8 cellular contexts compared by ENCODE assay signal in the genomic region with DNA sequence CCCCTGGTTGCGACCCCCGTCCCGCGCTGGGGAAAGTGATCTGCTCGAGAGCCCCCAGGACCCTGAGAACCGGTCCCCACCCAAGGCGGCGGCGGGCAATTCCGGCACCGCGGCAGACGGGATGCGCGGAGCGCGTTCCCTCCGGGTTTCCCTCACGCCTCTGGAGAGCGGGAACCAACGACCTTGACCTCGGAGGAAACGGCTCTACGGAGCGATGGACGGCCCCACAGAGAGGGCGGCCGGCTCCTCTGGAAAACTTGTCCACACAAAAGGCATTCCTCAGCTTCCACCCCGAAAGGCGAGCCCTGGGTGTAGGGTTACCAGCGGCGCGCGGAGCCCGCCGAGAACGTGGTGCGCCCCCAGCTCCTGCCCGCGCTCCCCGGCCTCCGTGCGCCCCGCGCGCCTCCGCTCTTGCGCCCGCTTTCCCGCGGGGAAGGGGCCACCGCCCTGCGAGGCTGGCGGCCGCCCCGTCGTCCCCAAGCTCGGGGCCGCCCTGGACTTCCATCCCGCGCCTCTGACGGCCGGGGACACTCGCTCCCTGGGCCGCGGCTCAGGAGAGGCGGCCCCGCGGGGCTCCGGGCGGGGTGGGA. TPM values are rescaled to one million over a fixed set of nuclear protein-coding genes. Genes with fewer than 3 reads are reported as not detected.
DNase-seq lines count a peak whose midpoint lies in the region; ATAC-seq, FAIRE-seq and TF ChIP-seq lines count a peak whose summit lies in the region.

No MANE protein-coding gene starts in this region.

- TF ChIP-seq CTCF in AG04449 (IDR thresholded peaks at IDR 0.05; ENCODE audit: insufficient read depth, low read length, missing control alignments) = no peak
- no peak for TF ChIP-seq CTCF in bronchial epithelial cell (IDR thresholded peaks at IDR 0.05; ENCODE audit: insufficient read depth, low read length, severe bottlenecking)
- TF ChIP-seq CTCF in kidney epithelial cell (IDR thresholded peaks at IDR 0.05; ENCODE audit: insufficient read depth, low read length, poor library complexity, severe bottlenecking) = no peak
- no peak for TF ChIP-seq CTCF in GM20000 (IDR thresholded peaks at IDR 0.05; ENCODE audit: extremely low read depth, missing control alignments)

- H3K36me3 ChIP-seq in bronchial epithelial cell (ENCODE audit: control insufficient read depth, insufficient read depth, low read length) (no peaks in the 10 kb centered on the region), kidney epithelial cell (ENCODE audit: control insufficient read depth, insufficient read depth, low read length) (no peaks in the 10 kb centered on the region)

- no peaks in the 10 kb centered on the region for H3K4me1 Mint-ChIP-seq in stimulated activated naive CD8-positive, alpha-beta T cell treated with anti-CD3 and anti-CD28 coated beads, Interleukin-15, Interleukin-2, amounts not matched to agents 100 ng/mL and 50 ng/mL, for 24 hours (ENCODE audit: low read depth)

- H3K27me3 Mint-ChIP-seq in stimulated activated naive CD8-positive, alpha-beta T cell treated with anti-CD3 and anti-CD28 coated beads, Interleukin-15, Interleukin-2, amounts not matched to agents 100 ng/mL and 50 ng/mL, for 24 hours = peaks cover 33% of the 10 kb centered on the region

- no peaks in the 10 kb centered on the region for H3K36me3 Mint-ChIP-seq in stimulated activated naive CD8-positive, alpha-beta T cell treated with anti-CD3 and anti-CD28 coated beads, Interleukin-15, Interleukin-2, amounts not matched to agents 100 ng/mL and 50 ng/mL, for 24 hours (ENCODE audit: low read depth)

- H3K4me3 Mint-ChIP-seq in stimulated activated naive CD8-positive, alpha-beta T cell treated with anti-CD3 and anti-CD28 coated beads, Interleukin-15, Interleukin-2, amounts not matched to agents 100 ng/mL and 50 ng/mL, for 24 hours = peak overlapping the region; percentile 43

- FAIRE-seq in bronchial epithelial cell (lab: Jason Lieb, UNC) = no peak

- DNase-seq in AG04449 (ENCODE audit: low read depth, low spot score) = no peak
- DNase-seq in HCEC 1CT = peak; percentile 42
- DNase-seq in bronchial epithelial cell (ENCODE audit: low read depth) = no peak
- no peak for DNase-seq in kidney epithelial cell (ENCODE audit: low read depth)
- DNase-seq in medulla oblongata (ENCODE audit: extremely low spot score) = no peak
- DNase-seq in GM20000 (ENCODE audit: low spot score) = no peak

- no peak overlapping the region for H3K27ac Mint-ChIP-seq in stimulated activated naive CD8-positive, alpha-beta T cell treated with anti-CD3 and anti-CD28 coated beads, Interleukin-15, Interleukin-2, amounts not matched to agents 100 ng/mL and 50 ng/mL, for 24 hours

- POLR2A ChIA-PET in AG04449 (lab: Yijun Ruan, JAX) = interaction anchor here (0.6 to 1.0 kb wide), 3 partner anchors 8 to 1202 kb away, joined by 3 read pairs; no protein-coding TSS in a partner anchor

- H3K4me3 ChIP-seq in AG04449 (ENCODE audit: low read depth, low read length) (peak overlapping the region; percentile 64), bronchial epithelial cell (ENCODE audit: low read depth, low read length) (peak overlapping the region; percentile 42), kidney epithelial cell (ENCODE audit: low read depth, low read length) (peak overlapping the region; percentile 46)

- CTCF ChIA-PET in AG04449 (lab: Yijun Ruan, JAX) = interaction anchor here (1.1 to 4.8 kb wide), 9 partner anchors 11 to 254 kb away, joined by 3 to 22 read pairs (median 4); no protein-coding TSS in a partner anchor

- ATAC-seq in HG03159 (IDR thresholded peaks at IDR 0.05; ENCODE audit: unreplicated experiment) = no peak

- H3K9me3 Mint-ChIP-seq in stimulated activated naive CD8-positive, alpha-beta T cell treated with anti-CD3 and anti-CD28 coated beads, Interleukin-15, Interleukin-2, amounts not matched to agents 100 ng/mL and 50 ng/mL, for 24 hours = no peaks in the 10 kb centered on the region

- no peaks in the 10 kb centered on the region for H3K27me3 ChIP-seq in bronchial epithelial cell (ENCODE audit: control insufficient read depth, insufficient read depth, low read length)
- H3K27me3 ChIP-seq in kidney epithelial cell (ENCODE audit: control insufficient read depth, insufficient read depth, low read length) = peaks cover 2% of the 10 kb centered on the region

RNA-seq across cellular contexts. Expression of a gene that starts 0.4 kb away (rescaled TPM):
- total RNA-seq in bronchial epithelial cell (0.38 and 0.79 TPM in 2 replicates), kidney epithelial cell (7.2 and 10.2 TPM in 2 replicates)
